ENCODE assay signal across 8 cellular contexts in the genomic region with DNA sequence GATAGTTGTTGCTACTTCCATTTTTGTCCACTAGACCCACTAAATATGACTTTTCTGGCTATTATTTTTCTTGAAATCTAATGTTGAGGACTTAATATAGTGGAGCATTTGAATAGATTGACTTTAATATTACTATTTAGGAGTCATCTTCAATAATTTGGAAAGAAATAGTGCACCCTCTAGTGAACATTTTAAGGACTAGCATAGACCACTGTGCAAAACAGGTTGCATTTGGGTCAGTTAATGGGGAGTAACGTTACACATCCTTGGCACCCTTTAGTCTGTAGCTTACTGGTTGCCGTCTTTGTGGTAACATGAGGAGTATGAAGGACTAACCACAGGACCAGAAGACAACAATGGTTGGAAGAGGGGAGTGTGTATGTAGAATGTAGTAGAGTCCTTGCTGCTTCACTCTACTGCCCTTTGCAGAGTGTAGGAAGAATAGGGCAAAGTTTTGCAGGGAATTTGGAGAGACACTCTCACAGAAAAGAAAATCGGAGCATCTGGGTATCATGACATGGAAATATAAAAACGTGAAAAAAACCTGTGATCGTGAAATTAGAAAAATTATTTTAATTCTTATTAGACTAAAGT. TPM values are rescaled to one million over a fixed set of nuclear protein-coding genes. Genes with fewer than 3 reads are reported as not detected.
DNase-seq lines count a peak whose midpoint lies in the region; ATAC-seq, FAIRE-seq and TF ChIP-seq lines count a peak whose summit lies in the region.

No MANE protein-coding gene starts in this region.

- H2BK5ac ChIP-seq in mesenchymal stem cell (ENCODE audit: low read depth, low read length, poor library complexity, severe bottlenecking): no peak overlapping the region

- H3F3A ChIP-seq in Loucy (ENCODE audit: low read depth): no peaks in the 10 kb centered on the region

- H3K4me1 ChIP-seq in Loucy (ENCODE audit: insufficient read depth, low read length, poor library complexity, severe bottlenecking) (no peaks in the 10 kb centered on the region), mesenchymal stem cell (ENCODE audit: control insufficient read depth, insufficient read depth, low read depth, low read length) (no peaks in the 10 kb centered on the region)

- no peak overlapping the region for H4K91ac ChIP-seq in mesenchymal stem cell (ENCODE audit: low read length)

- H3K9me2 ChIP-seq in Loucy (replicated peaks; ENCODE audit: low read depth, low read length): no peaks in the 10 kb centered on the region

- no peak overlapping the region for H4K8ac ChIP-seq in mesenchymal stem cell (ENCODE audit: low read length)

- no peak overlapping the region for H3K23ac ChIP-seq in mesenchymal stem cell (ENCODE audit: low read length in 2 of 2)

- no peak overlapping the region for H3K4ac ChIP-seq in mesenchymal stem cell (ENCODE audit: low read depth in 1 of 2, low read length in 2 of 2)

- H2BK15ac ChIP-seq in mesenchymal stem cell (ENCODE audit: low read depth, poor library complexity, severe bottlenecking): no peak overlapping the region

- H3K79me2 ChIP-seq in Loucy (ENCODE audit: insufficient read depth, low read length): no peaks in the 10 kb centered on the region

- H3K9me3 ChIP-seq in Loucy (ENCODE audit: insufficient read depth, low read depth, low read length) (no peaks in the 10 kb centered on the region), mesenchymal stem cell (ENCODE audit: control insufficient read depth, low read length) (no peaks in the 10 kb centered on the region)

- H2AFZ ChIP-seq in Loucy (ENCODE audit: low read length) (no peak overlapping the region), mesenchymal stem cell (ENCODE audit: low read depth, low read length) (no peak overlapping the region)

- 60% methylated on average over 3 of the region's 5 CpGs for WGBS in mesenchymal stem cell

- no peak overlapping the region for H3K4me2 ChIP-seq in Loucy (ENCODE audit: low read depth, low read length, poor library complexity, severe bottlenecking)
- no peak overlapping the region for H3K4me2 ChIP-seq in mesenchymal stem cell (ENCODE audit: low read length, poor library complexity, severe bottlenecking)

- no peak overlapping the region for H2BK120ac ChIP-seq in mesenchymal stem cell (ENCODE audit: low read depth, low read length)

- ATAC-seq in GM18861 (IDR thresholded peaks at IDR 0.05; ENCODE audit: unreplicated experiment): no peak
- no peak for ATAC-seq in HG02642 (IDR thresholded peaks at IDR 0.05; ENCODE audit: poor library complexity, unreplicated experiment)

- H3K36me3 ChIP-seq in Loucy (ENCODE audit: insufficient read depth, low read length): no peaks in the 10 kb centered on the region
- no peaks in the 10 kb centered on the region for H3K36me3 ChIP-seq in bronchial epithelial cell (ENCODE audit: control insufficient read depth, insufficient read depth, low read length)
- H3K36me3 ChIP-seq in mesenchymal stem cell (ENCODE audit: control insufficient read depth in 1 of 2, insufficient read depth in 2 of 2, low read depth in 1 of 2, low read length in 2 of 2): no peaks in the 10 kb centered on the region

- no peak overlapping the region for H2BK12ac ChIP-seq in mesenchymal stem cell (ENCODE audit: low read length in 2 of 2)

- no peaks in the 10 kb centered on the region for H3K79me1 ChIP-seq in mesenchymal stem cell (replicated peaks; ENCODE audit: low read length, poor library complexity, severe bottlenecking)

- no peak overlapping the region for H3K18ac ChIP-seq in mesenchymal stem cell (ENCODE audit: low read depth in 1 of 2, low read length in 2 of 2)

- DNase-seq in ELR (ENCODE audit: low read depth) (peak; percentile 63), bronchial epithelial cell (ENCODE audit: low read depth) (peak; percentile 43), mesenchymal stem cell (peak; percentile 24), activated gamma-delta T cell (lab: John Stamatoyannopoulos, UW) (no peak)
- no peak for DNase-seq in activated CD4-positive, alpha-beta T cell treated with anti-CD3 and anti-CD28 coated beads for 4 hours

- TF ChIP-seq CTCF in Loucy (conservative IDR thresholded peaks at IDR 0.05; ENCODE audit: low read length) (peak; percentile 69), bronchial epithelial cell (IDR thresholded peaks at IDR 0.05; ENCODE audit: insufficient read depth, low read length, severe bottlenecking) (peak; percentile 34)

- H4K20me1 ChIP-seq in Loucy (ENCODE audit: insufficient read depth, low read length, poor library complexity, severe bottlenecking): no peaks in the 10 kb centered on the region

- no peak overlapping the region for H3K14ac ChIP-seq in mesenchymal stem cell (ENCODE audit: low read length in 2 of 2)

- no peak overlapping the region for H2AK5ac ChIP-seq in mesenchymal stem cell (ENCODE audit: low read length, severe bottlenecking)

- H3K27me3 ChIP-seq in Loucy (ENCODE audit: insufficient read depth, low read length, poor library complexity, severe bottlenecking) (no peaks in the 10 kb centered on the region), bronchial epithelial cell (ENCODE audit: control insufficient read depth, insufficient read depth, low read length) (peaks cover 5% of the 10 kb centered on the region), mesenchymal stem cell (ENCODE audit: control insufficient read depth in 1 of 2, insufficient read depth in 1 of 2, low read length in 2 of 2) (no peaks in the 10 kb centered on the region)

- no peak for FAIRE-seq in bronchial epithelial cell (lab: Jason Lieb, UNC)

- H3K4me3 ChIP-seq in Loucy (ENCODE audit: low read length, poor library complexity, severe bottlenecking) (no peak overlapping the region), bronchial epithelial cell (ENCODE audit: low read depth, low read length) (no peak overlapping the region), mesenchymal stem cell (ENCODE audit: insufficient read depth in 1 of 2, low read depth in 1 of 2, low read length in 2 of 2) (no peak overlapping the region)

- no peak overlapping the region for H3K9ac ChIP-seq in Loucy (ENCODE audit: low read depth, low read length, poor library complexity, severe bottlenecking)
- no peak overlapping the region for H3K9ac ChIP-seq in mesenchymal stem cell (ENCODE audit: low read length)

- no peak overlapping the region for H3K27ac ChIP-seq in mesenchymal stem cell (ENCODE audit: low read length, poor library complexity, severe bottlenecking)

RNA-seq across cellular contexts. Expression of a gene that starts 25.2 kb away (rescaled TPM):
- total RNA-seq in bronchial epithelial cell: not detected in 2 replicates
- polyA plus RNA-seq in mesenchymal stem cell (2013, experiment 1 of 2): 0.01 TPM
- polyA plus RNA-seq in mesenchymal stem cell (2013, experiment 2 of 2): not detected

Comparison
In these comparisons a context has a peak if more than half of its experiments do, and no peak if none do; other contexts are left out.
1. DNase-seq: peak in ELR (single experiment), bronchial epithelial cell (single experiment) and mesenchymal stem cell (single experiment); none in activated gamma-delta T cell (single experiment) and activated CD4-positive, alpha-beta T cell treated with anti-CD3 and anti-CD28 coated beads for 4 hours (0 of 2).